Comparison of ENCODE assay signal across 18 cellular contexts in the genomic region with DNA sequence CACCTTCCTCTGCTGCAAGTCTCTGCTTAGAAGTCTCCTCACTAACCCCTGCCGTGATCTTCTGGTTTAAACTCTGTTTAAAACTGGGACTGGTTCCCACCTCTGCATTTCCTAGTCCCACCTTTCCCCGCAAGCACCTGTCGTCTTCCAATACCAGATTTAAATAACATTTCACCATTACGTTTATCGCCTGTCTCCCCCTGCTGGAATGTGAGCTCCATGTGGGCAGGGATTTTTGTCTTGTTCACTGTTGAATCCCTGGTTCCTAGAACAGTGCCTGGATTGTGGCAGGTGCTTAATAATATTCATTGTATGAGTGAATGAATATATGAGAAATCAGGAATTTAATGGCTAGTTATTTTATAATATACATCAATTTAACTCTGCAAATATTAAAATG. TPM values are rescaled to one million over a fixed set of nuclear protein-coding genes. Genes with fewer than 3 reads are reported as not detected.
DNase-seq lines count a peak whose midpoint lies in the region; ATAC-seq and TF ChIP-seq lines count a peak whose summit lies in the region.
"Had no signal": no experiment of that assay in that cellular context is flagged by ENCODE, and none has a peak within 500 bp of the region (broad histone marks: within the 10 kb centered on the region; RNA-seq: fewer than 3 reads in every experiment).

No MANE protein-coding gene starts in this region.

- DNase-seq in DMS 273 (lab: John Stamatoyannopoulos, UW; ENCODE audit: unreplicated experiment) = peak; percentile 49
- DNase-seq in DMS 273 treated with DMSO at 0.1 percent for 48 hours (lab: John Stamatoyannopoulos, UW) = no peak
- DNase-seq in cardiac fibroblast (ENCODE audit: low read depth in 2 of 2) = peak in 1 of 2 donors; percentile 24
- DNase-seq in osteoblast (ENCODE audit: insufficient read length, low spot score, missing footprints) = no peak
- no peak for DNase-seq in NCI-H2029 treated with DMSO at 0.1 percent for 48 hours (lab: John Stamatoyannopoulos, UW)
- no peak for DNase-seq in mesenchymal stem cell
- DNase-seq: 8988T; activated naive CD4-positive, alpha-beta T cell treated with Interleukin-2 at 50 U/mL for 16 hours; Caco-2; NCI-H1694 treated with DMSO at 0.1 percent for 48 hours; NCI-H510A treated with DMSO at 0.1 percent for 48 hours; nucleus accumbens; RPMI8226; T-helper 9 cell had no signal

- no peak overlapping the region for H3K14ac ChIP-seq in mesenchymal stem cell (ENCODE audit: low read length in 2 of 2)

- H3K4me2 ChIP-seq in osteoblast (ENCODE audit: insufficient read depth, low read length) (no peak overlapping the region), mesenchymal stem cell (ENCODE audit: low read length, poor library complexity, severe bottlenecking) (no peak overlapping the region)

- H3K27ac ChIP-seq in osteoblast (ENCODE audit: low read depth, low read length) (no peak overlapping the region), mesenchymal stem cell (ENCODE audit: low read length, poor library complexity, severe bottlenecking) (no peak overlapping the region)

- H3K36me3 ChIP-seq in osteoblast (ENCODE audit: insufficient read depth, low read length) = no peaks in the 10 kb centered on the region
- H3K36me3 ChIP-seq in mesenchymal stem cell (ENCODE audit: control insufficient read depth in 1 of 2, insufficient read depth in 2 of 2, low read depth in 1 of 2, low read length in 2 of 2) = no peaks in the 10 kb centered on the region

- H3K9me3 ChIP-seq in osteoblast (ENCODE audit: low read depth, low read length) (no peaks in the 10 kb centered on the region), mesenchymal stem cell (ENCODE audit: control insufficient read depth, low read length) (no peaks in the 10 kb centered on the region)
- H3K9me3 ChIP-seq: Caco-2 had no signal

- H3K4me1 ChIP-seq in osteoblast (ENCODE audit: insufficient read depth, low read length) (no peaks in the 10 kb centered on the region), mesenchymal stem cell (ENCODE audit: control insufficient read depth, insufficient read depth, low read depth, low read length) (no peaks in the 10 kb centered on the region)
- H3K4me1 ChIP-seq: Caco-2 had no signal

- H4K8ac ChIP-seq in mesenchymal stem cell (ENCODE audit: low read length) = no peak overlapping the region

- no peak overlapping the region for H3K23ac ChIP-seq in mesenchymal stem cell (ENCODE audit: low read length in 2 of 2)

- no peak overlapping the region for H2BK120ac ChIP-seq in mesenchymal stem cell (ENCODE audit: low read depth, low read length)

- no peak overlapping the region for H3K4me3 ChIP-seq in cardiac fibroblast (replicated peaks in 1 of 2; ENCODE audit: low read depth in 2 of 2, low read length in 2 of 2)
- no peak overlapping the region for H3K4me3 ChIP-seq in osteoblast (ENCODE audit: insufficient read depth, low read length)
- H3K4me3 ChIP-seq in mesenchymal stem cell (ENCODE audit: insufficient read depth in 1 of 2, low read depth in 1 of 2, low read length in 2 of 2) = no peak overlapping the region

- no peak overlapping the region for H3K9ac ChIP-seq in mesenchymal stem cell (ENCODE audit: low read length)

- H2AFZ ChIP-seq in osteoblast (ENCODE audit: low read length) (no peak overlapping the region), mesenchymal stem cell (ENCODE audit: low read depth, low read length) (no peak overlapping the region)

- no peak overlapping the region for H2AK5ac ChIP-seq in mesenchymal stem cell (ENCODE audit: low read length, severe bottlenecking)

- TF ChIP-seq CTCF in LNCAP (IDR thresholded peaks at IDR 0.05) = 0 out of 2 replicates have a peak, but pooled peaks have one; percentile 11
- peak; percentile 28 for TF ChIP-seq CTCF in cardiac fibroblast (IDR thresholded peaks at IDR 0.05; ENCODE audit: low read depth, low read length)
- peak; percentile 50 for TF ChIP-seq CTCF in osteoblast (IDR thresholded peaks at IDR 0.05; ENCODE audit: extremely low read depth, low read depth, low read length)

- no peaks in the 10 kb centered on the region for H4K20me1 ChIP-seq in osteoblast (ENCODE audit: insufficient read depth, low read length)

- H2BK15ac ChIP-seq in mesenchymal stem cell (ENCODE audit: low read depth, poor library complexity, severe bottlenecking) = no peak overlapping the region

- H3K79me1 ChIP-seq in mesenchymal stem cell (replicated peaks; ENCODE audit: low read length, poor library complexity, severe bottlenecking) = no peaks in the 10 kb centered on the region

- H2BK5ac ChIP-seq in mesenchymal stem cell (ENCODE audit: low read depth, low read length, poor library complexity, severe bottlenecking) = no peak overlapping the region

- no peak overlapping the region for H3K18ac ChIP-seq in mesenchymal stem cell (ENCODE audit: low read depth in 1 of 2, low read length in 2 of 2)

- no peak for ATAC-seq in GM19395 (IDR thresholded peaks at IDR 0.05; ENCODE audit: unreplicated experiment)

- H4K91ac ChIP-seq in mesenchymal stem cell (ENCODE audit: low read length) = no peak overlapping the region

- H3K27me3 ChIP-seq in osteoblast (ENCODE audit: insufficient read depth, low read length) = no peaks in the 10 kb centered on the region
- peaks cover 0 to 11% of the 10 kb centered on the region in 2 experiments for H3K27me3 ChIP-seq in mesenchymal stem cell (ENCODE audit: control insufficient read depth in 1 of 2, insufficient read depth in 1 of 2, low read length in 2 of 2)

- H2BK12ac ChIP-seq in mesenchymal stem cell (ENCODE audit: low read length in 2 of 2) = no peak overlapping the region

- no peaks in the 10 kb centered on the region for H3K79me2 ChIP-seq in osteoblast (ENCODE audit: insufficient read depth, low read length)

- 65% methylated on average over 3 of the region's 5 CpGs for WGBS in mesenchymal stem cell

- no peak overlapping the region for H3K4ac ChIP-seq in mesenchymal stem cell (ENCODE audit: low read depth in 1 of 2, low read length in 2 of 2)

RNA-seq across cellular contexts. Expression of a gene that starts 2.7 kb away (rescaled TPM):
- total RNA-seq in osteoblast = not detected in 2 replicates
- 0.19 TPM for polyA plus RNA-seq in mesenchymal stem cell (2013, experiment 1 of 2)
- polyA plus RNA-seq in mesenchymal stem cell (2013, experiment 2 of 2) = 0.05 TPM
- total RNA-seq: Caco-2, mesenteric fat pad had no signal
- polyA plus RNA-seq: IgD-negative memory B cell had no signal

RNA-seq across cellular contexts. Expression of a gene that starts 18.9 kb away (rescaled TPM):
- 0.72 TPM in 1 of 2 replicates, not detected in the other for total RNA-seq in osteoblast
- polyA plus RNA-seq in mesenchymal stem cell (2013, experiment 1 of 2) = 0.32 TPM
- 0.29 TPM for polyA plus RNA-seq in mesenchymal stem cell (2013, experiment 2 of 2)

RNA-seq across cellular contexts. Expression of a gene that starts 33.4 kb away (rescaled TPM):
- 2.9 TPM in 2 replicates for total RNA-seq in osteoblast
- 2.1 TPM for polyA plus RNA-seq in mesenchymal stem cell (2013, experiment 1 of 2)
- 2.2 TPM for polyA plus RNA-seq in mesenchymal stem cell (2013, experiment 2 of 2)
- polyA plus RNA-seq: IgD-negative memory B cell had no signal

RNA-seq across cellular contexts. Expression of a gene that starts 41.8 kb away (rescaled TPM):
- 46.9 and 52.5 TPM in 2 replicates for total RNA-seq in osteoblast
- polyA plus RNA-seq in mesenchymal stem cell (2013, experiment 1 of 2) = 39.7 TPM
- polyA plus RNA-seq in mesenchymal stem cell (2013, experiment 2 of 2) = 41.1 TPM
